ENCODE assay signal across 14 cellular contexts in genomic region chr11:126608626-126609010, GRCh38.
"Had no signal": no experiment of that assay in that cellular context is flagged by ENCODE, and none has a peak within 500 bp of the region (broad histone marks: within the 10 kb centered on the region; RNA-seq: fewer than 3 reads in every experiment).

No MANE protein-coding gene starts in this region.

- DNase-seq: activated CD4-positive, alpha-beta T cell treated with anti-CD3 and anti-CD28 coated beads, Interleukin-2, amount 10 ng/mL, durations not matched to agents 7 days and 5 days; activated CD8-positive, alpha-beta memory T cell treated with anti-CD3 and anti-CD28 coated beads, Interleukin-2, amount 10 ng/mL, durations not matched to agents 7 days and 5 days; activated CD8-positive, alpha-beta T cell treated with anti-CD3 and anti-CD28 coated beads for 36 hours; activated effector memory CD4-positive, alpha-beta T cell treated with anti-CD3 and anti-CD28 coated beads, Interleukin-2, amount 50 U/mL, for 16 hours; activated naive CD4-positive, alpha-beta T cell treated with anti-CD3 and anti-CD28 coated beads, Interleukin-2, amount 10 ng/mL, durations not matched to agents 7 days and 5 days; activated T-cell treated with anti-CD3 and anti-CD28 coated beads for 4 hours; foreskin fibroblast; kidney; lower lobe of right lung; mesendoderm; mucosa of descending colon; stimulated activated CD4-positive, alpha-beta T cell treated with anti-CD3 and anti-CD28 coated beads, Interleukin-4, amount 100 ng/mL, for 24 hours; stimulated activated naive CD8-positive, alpha-beta T cell treated with anti-CD3 and anti-CD28 coated beads, Interleukin-15, Interleukin-2, amounts not matched to agents 100 U/mL and 50 U/mL, for 24 hours; thyroid gland had no signal
